In the genomic region with DNA sequence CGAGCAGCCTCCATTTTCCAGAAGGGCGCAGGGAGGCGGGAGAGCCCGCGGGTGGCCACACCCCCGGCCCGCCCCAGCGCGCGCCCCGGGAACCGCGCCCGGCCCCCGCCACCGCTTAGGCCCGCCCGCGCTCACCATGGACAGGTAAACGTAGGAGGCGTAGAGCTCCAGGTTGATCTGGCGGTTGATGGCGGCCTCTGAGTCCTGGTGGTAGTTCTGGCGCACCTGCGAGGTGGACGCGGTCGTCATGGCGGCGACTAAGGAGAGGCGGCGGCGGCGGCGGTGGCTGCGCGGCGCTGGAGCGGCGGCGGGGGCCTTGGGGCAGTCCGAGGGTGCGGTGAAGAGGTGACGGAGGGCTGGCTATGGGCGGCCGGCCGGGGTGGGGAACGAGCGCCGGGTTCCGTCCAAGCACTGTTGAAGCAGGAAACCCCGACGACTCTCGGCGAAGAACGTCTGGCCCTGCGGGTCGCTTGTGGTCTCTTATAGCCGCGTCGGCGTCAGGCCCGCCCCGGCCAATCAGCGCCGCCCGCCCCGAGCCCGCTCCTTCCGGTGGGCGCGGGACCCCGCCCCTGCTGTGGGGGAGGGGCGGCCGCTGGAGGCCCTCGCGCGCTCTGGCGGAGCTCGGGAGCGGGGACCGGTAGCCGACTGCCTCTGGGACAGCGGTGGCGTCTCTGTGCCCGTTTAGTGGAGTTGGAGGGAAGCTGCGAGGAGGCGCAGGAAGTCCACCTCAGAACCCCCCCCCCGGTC, we compare ENCODE assay signal across 8 cellular contexts. TPM values are rescaled to one million over a fixed set of nuclear protein-coding genes. Genes with fewer than 3 reads are reported as not detected.
DNase-seq lines count a peak whose midpoint lies in the region; ATAC-seq, FAIRE-seq and TF ChIP-seq lines count a peak whose summit lies in the region.

A gene (minus strand): TSS at position 458 of the 747 bp plus-strand sequence. CDS start 209 bp downstream, at position 249.

- peak within 1 kb of the TSS; percentile 98 for H3K4me2 ChIP-seq in A549

- no peak for FAIRE-seq in A549 (lab: Jason Lieb, UNC)

- ATAC-seq in A549 (peak; percentile 16 to 62), GM18867 (IDR thresholded peaks at IDR 0.05; ENCODE audit: unreplicated experiment) (peak; percentile 67), HG03108 (IDR thresholded peaks at IDR 0.05; ENCODE audit: unreplicated experiment) (peak; percentile 45)

- TF ChIP-seq CTCF in A549 (IDR thresholded peaks at IDR 0.05) = no peak

- peak; percentile 93 for TF ChIP-seq POLR2A in A549 (IDR thresholded peaks at IDR 0.05; ENCODE audit: low read length)

- no peak; a peak in 1 of 5 replicates for TF ChIP-seq EP300 in A549 (IDR thresholded peaks at IDR 0.05)

- CTCF ChIA-PET in A549 (lab: Yijun Ruan, JAX) = interaction anchor here (0.6 to 12.9 kb wide), 9 partner anchors 17 to 114 kb away, joined by 3 to 92 read pairs (median 5); a partner anchor contains a TSS

- DNase-seq in A549 (ENCODE audit: low read depth in 1 of 2, low spot score in 1 of 2) (peak; percentile 77 to 95), NCI-H2196 treated with DMSO at 0.1 percent for 48 hours (lab: John Stamatoyannopoulos, UW; ENCODE audit: unreplicated experiment) (peak; percentile 85), caudate nucleus (lab: John Stamatoyannopoulos, UW) (peak in 59 of 61 donors; percentile 56 to 96 (median 88)), iris pigment epithelial cell (ENCODE audit: low read depth) (peak; percentile 92)
- DNase-seq in activated CD4-positive, CD25-positive, alpha-beta regulatory T cell (lab: John Stamatoyannopoulos, UW) = peak; percentile 78 to 89 (median 81)
- DNase-seq in stimulated activated CD4-positive, alpha-beta T cell treated with anti-CD3 and anti-CD28 coated beads, Interleukin-12 subunit alpha, Interleukin-12 subunit beta, amount 100 ng/mL, for 4 hours = peak; percentile 85

- H3K27ac ChIP-seq in A549 (peak within 1 kb of the TSS; percentile 97 to 99), caudate nucleus (ENCODE audit: low read depth, low read length) (peak within 1 kb of the TSS; percentile 99)

- TF ChIP-seq RAD21 in A549 (conservative IDR thresholded peaks at IDR 0.05 in 1 of 2, IDR thresholded peaks at IDR 0.05 in 1 of 2) = peak in 1 of 2 experiments; percentile 44; a peak in 2 of 5 replicates

- no peaks in the 10 kb centered on the region for H3K9me3 ChIP-seq in A549

- H3K4me1 ChIP-seq in A549 = peaks cover 59% of the 10 kb centered on the region

- 0% methylated on average over 3 of the region's 89 CpGs for WGBS in A549 (ENCODE audit: missing lambda C conversion rate)

- POLR2A ChIA-PET in A549 (lab: Yijun Ruan, JAX) = interaction anchor here (0.6 to 8.1 kb wide), 25 partner anchors 8 to 624 kb away, joined by 3 to 75 read pairs (median 4); a partner anchor contains a TSS

- peak within 1 kb of the TSS; percentile 96 for H3K4me3 ChIP-seq in A549

TF ChIP-seq in A549, 52 proteins besides CTCF, POLR2A, EP300 and RAD21 (continues in another document):
- no peak for TF ChIP-seq RCOR1 (IDR thresholded peaks at IDR 0.05; ENCODE audit: low read depth, low read length)
- TF ChIP-seq, protein P1, sequence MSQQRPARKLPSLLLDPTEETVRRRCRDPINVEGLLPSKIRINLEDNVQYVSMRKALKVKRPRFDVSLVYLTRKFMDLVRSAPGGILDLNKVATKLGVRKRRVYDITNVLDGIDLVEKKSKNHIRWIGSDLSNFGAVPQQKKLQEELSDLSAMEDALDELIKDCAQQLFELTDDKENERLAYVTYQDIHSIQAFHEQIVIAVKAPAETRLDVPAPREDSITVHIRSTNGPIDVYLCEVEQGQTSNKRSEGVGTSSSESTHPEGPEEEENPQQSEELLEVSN (IDR thresholded peaks at IDR 0.05; ENCODE audit: borderline replicate concordance, low read depth) = no peak
- TF ChIP-seq, protein P2, sequence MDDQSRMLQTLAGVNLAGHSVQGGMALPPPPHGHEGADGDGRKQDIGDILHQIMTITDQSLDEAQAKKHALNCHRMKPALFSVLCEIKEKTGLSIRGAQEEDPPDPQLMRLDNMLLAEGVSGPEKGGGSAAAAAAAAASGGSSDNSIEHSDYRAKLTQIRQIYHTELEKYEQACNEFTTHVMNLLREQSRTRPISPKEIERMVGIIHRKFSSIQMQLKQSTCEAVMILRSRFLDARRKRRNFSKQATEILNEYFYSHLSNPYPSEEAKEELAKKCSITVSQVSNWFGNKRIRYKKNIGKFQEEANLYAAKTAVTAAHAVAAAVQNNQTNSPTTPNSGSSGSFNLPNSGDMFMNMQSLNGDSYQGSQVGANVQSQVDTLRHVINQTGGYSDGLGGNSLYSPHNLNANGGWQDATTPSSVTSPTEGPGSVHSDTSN (IDR thresholded peaks at IDR 0.05) = peak; percentile 62; the same call in 1 of the 2 replicates
- no peak for TF ChIP-seq MYC (IDR thresholded peaks at IDR 0.05; ENCODE audit: borderline replicate concordance, low read length)
- peak; percentile 97 to 100 for TF ChIP-seq JUN (IDR thresholded peaks at IDR 0.05)
- peak; percentile 31; the same call in 1 of the 2 replicates for TF ChIP-seq GATA3 (IDR thresholded peaks at IDR 0.05; ENCODE audit: borderline replicate concordance)
- TF ChIP-seq HEYL (CRISPR knock-in tag; IDR thresholded peaks at IDR 0.05) = no peak
- TF ChIP-seq ZFP36 (IDR thresholded peaks at IDR 0.05; ENCODE audit: borderline replicate concordance, partially characterized antibody) = no peak
- no peak for TF ChIP-seq KDM5A (IDR thresholded peaks at IDR 0.05)
- no peak for TF ChIP-seq MAZ (IDR thresholded peaks at IDR 0.05; ENCODE audit: borderline replicate concordance, low read depth, low read length)
- no peak for TF ChIP-seq RARB (CRISPR knock-in tag; IDR thresholded peaks at IDR 0.05)
- TF ChIP-seq JUNB (IDR thresholded peaks at IDR 0.05) = no peak
- TF ChIP-seq, protein P3, sequence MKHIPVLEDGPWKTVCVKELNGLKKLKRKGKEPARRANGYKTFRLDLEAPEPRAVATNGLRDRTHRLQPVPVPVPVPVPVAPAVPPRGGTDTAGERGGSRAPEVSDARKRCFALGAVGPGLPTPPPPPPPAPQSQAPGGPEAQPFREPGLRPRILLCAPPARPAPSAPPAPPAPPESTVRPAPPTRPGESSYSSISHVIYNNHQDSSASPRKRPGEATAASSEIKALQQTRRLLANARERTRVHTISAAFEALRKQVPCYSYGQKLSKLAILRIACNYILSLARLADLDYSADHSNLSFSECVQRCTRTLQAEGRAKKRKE (CRISPR knock-in tag; IDR thresholded peaks at IDR 0.05; ENCODE audit: low read depth) = peak; percentile 55; the same call in 1 of the 2 replicates
- no peak for TF ChIP-seq POLR2AphosphoS2 (conservative IDR thresholded peaks at IDR 0.05; ENCODE audit: low read length)
- TF ChIP-seq NFE2L2 (conservative IDR thresholded peaks at IDR 0.05; ENCODE audit: low read length) = no peak
- TF ChIP-seq SMC3 (IDR thresholded peaks at IDR 0.05) = no peak; the same call in 2 of the 3 replicates
- TF ChIP-seq, protein P4, sequence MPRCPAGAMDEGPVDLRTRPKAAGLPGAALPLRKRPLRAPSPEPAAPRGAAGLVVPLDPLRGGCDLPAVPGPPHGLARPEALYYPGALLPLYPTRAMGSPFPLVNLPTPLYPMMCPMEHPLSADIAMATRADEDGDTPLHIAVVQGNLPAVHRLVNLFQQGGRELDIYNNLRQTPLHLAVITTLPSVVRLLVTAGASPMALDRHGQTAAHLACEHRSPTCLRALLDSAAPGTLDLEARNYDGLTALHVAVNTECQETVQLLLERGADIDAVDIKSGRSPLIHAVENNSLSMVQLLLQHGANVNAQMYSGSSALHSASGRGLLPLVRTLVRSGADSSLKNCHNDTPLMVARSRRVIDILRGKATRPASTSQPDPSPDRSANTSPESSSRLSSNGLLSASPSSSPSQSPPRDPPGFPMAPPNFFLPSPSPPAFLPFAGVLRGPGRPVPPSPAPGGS (IDR thresholded peaks at IDR 0.05) = peak; percentile 99
- no peak for TF ChIP-seq CHD4 (IDR thresholded peaks at IDR 0.05; ENCODE audit: borderline replicate concordance)
- TF ChIP-seq MAFK (IDR thresholded peaks at IDR 0.05; ENCODE audit: partially characterized antibody) = no peak
- TF ChIP-seq, protein P5, sequence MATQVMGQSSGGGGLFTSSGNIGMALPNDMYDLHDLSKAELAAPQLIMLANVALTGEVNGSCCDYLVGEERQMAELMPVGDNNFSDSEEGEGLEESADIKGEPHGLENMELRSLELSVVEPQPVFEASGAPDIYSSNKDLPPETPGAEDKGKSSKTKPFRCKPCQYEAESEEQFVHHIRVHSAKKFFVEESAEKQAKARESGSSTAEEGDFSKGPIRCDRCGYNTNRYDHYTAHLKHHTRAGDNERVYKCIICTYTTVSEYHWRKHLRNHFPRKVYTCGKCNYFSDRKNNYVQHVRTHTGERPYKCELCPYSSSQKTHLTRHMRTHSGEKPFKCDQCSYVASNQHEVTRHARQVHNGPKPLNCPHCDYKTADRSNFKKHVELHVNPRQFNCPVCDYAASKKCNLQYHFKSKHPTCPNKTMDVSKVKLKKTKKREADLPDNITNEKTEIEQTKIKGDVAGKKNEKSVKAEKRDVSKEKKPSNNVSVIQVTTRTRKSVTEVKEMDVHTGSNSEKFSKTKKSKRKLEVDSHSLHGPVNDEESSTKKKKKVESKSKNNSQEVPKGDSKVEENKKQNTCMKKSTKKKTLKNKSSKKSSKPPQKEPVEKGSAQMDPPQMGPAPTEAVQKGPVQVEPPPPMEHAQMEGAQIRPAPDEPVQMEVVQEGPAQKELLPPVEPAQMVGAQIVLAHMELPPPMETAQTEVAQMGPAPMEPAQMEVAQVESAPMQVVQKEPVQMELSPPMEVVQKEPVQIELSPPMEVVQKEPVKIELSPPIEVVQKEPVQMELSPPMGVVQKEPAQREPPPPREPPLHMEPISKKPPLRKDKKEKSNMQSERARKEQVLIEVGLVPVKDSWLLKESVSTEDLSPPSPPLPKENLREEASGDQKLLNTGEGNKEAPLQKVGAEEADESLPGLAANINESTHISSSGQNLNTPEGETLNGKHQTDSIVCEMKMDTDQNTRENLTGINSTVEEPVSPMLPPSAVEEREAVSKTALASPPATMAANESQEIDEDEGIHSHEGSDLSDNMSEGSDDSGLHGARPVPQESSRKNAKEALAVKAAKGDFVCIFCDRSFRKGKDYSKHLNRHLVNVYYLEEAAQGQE (IDR thresholded peaks at IDR 0.05) = peak; percentile 18; the same call in 1 of the 2 replicates
- no peak for TF ChIP-seq RNF2 (IDR thresholded peaks at IDR 0.05; ENCODE audit: borderline replicate concordance, low read depth)
- TF ChIP-seq EHMT2 (IDR thresholded peaks at IDR 0.05; ENCODE audit: low read depth) = no peak
- no peak for TF ChIP-seq NPAS2 (CRISPR knock-in tag; IDR thresholded peaks at IDR 0.05; ENCODE audit: borderline replicate concordance)
- TF ChIP-seq HOXB13 (CRISPR knock-in tag; IDR thresholded peaks at IDR 0.05; ENCODE audit: low read depth) = no peak

RNA-seq across cellular contexts. Expression of the gene that starts here (rescaled TPM):
- polyA plus RNA-seq in A549 (2011; rRNA removed) (2,791 and 4,959 TPM in 2 replicates), A549 (2017; fragmentation: RNase III; extraction: RNeasy Plus Mini Kit Qiagen cat#74134 plus additional on column Dnase treatment) (12,354 to 13,747 TPM (median 12,799 TPM) in 3 replicates)
- 6,916 and 9,060 TPM in 2 replicates for polyA plus RNA-seq in A549 (2012; cell fraction: cytosol; rRNA removed)
- polyA plus RNA-seq in A549 (2012; cell fraction: nucleus; rRNA removed) = 2,875 and 3,583 TPM in 2 replicates
- polyA minus RNA-seq in A549 (2011; rRNA and poly(A)+ RNA removed) = 2,337 and 2,680 TPM in 2 replicates

Comparison
In these comparisons a context has a peak if more than half of its experiments do, and no peak if none do; other contexts are left out.
1. Peak in every context shown above with its lines: DNase-seq, ATAC-seq, H3K4me3 ChIP-seq and H3K27ac ChIP-seq.